Comparison of ENCODE assay signal across 8 cellular contexts in genomic region chr6:56370591-56371198, GRCh38.
DNase-seq lines count a peak whose midpoint lies in the region; ATAC-seq and TF ChIP-seq lines count a peak whose summit lies in the region.

No MANE protein-coding gene starts in this region.

- H3K36me3 ChIP-seq in breast epithelium: no peaks in the 10 kb centered on the region
- no peaks in the 10 kb centered on the region for H3K36me3 ChIP-seq in right lobe of liver
- no peaks in the 10 kb centered on the region for H3K36me3 ChIP-seq in vagina

- DNase-seq in NCI-H226 (peak; percentile 72), breast epithelium (ENCODE audit: low spot score in 2 of 2) (peak in 1 of 2 donors; percentile 76), right lobe of liver (no peak), vagina (ENCODE audit: extremely low spot score in 2 of 2) (no peak), activated gamma-delta T cell treated with Interleukin-2 at 50 U/mL for 16 hours (no peak), GM19238 (ENCODE audit: insufficient read length, low spot score) (no peak)

- H3K4me1 ChIP-seq in breast epithelium (peaks cover 5 to 8% of the 10 kb centered on the region in 2 donors), right lobe of liver (peaks cover 0 to 18% (median 9%) of the 10 kb centered on the region in 4 donors), vagina (peaks cover 52% of the 10 kb centered on the region)

- no peak for TF ChIP-seq POLR2A in breast epithelium (IDR thresholded peaks at IDR 0.05)
- no peak for TF ChIP-seq POLR2A in right lobe of liver (IDR thresholded peaks at IDR 0.05)
- TF ChIP-seq POLR2A in vagina (IDR thresholded peaks at IDR 0.05): no peak

- intact Hi-C loops in breast epithelium (cut with DNase I; ENCODE audit: low total_unique reads) (no loop called here), right lobe of liver (cut with DNase I) (no loop called here), vagina (cut with DNase I) (loop anchor here (5.0 kb wide), 1 partner anchor 177 kb away; no protein-coding TSS in a partner anchor)

- 71% methylated on average over 1 of the region's 1 CpG for WGBS in right lobe of liver (ENCODE audit: insufficient coverage, low coverage, low lambda C conversion rate, missing lambda C conversion rate)

- H3K27me3 ChIP-seq in breast epithelium: no peaks in the 10 kb centered on the region
- no peaks in the 10 kb centered on the region for H3K27me3 ChIP-seq in right lobe of liver
- no peaks in the 10 kb centered on the region for H3K27me3 ChIP-seq in vagina

- H3K27ac ChIP-seq in breast epithelium (peak overlapping the region; percentile 80 to 88), right lobe of liver (peak overlapping the region; percentile 65 to 75 (median 71)), vagina (peak overlapping the region; percentile 75)

- ATAC-seq in GM18868 (IDR thresholded peaks at IDR 0.05; ENCODE audit: unreplicated experiment): peak; percentile 89
- ATAC-seq in HG03135 (IDR thresholded peaks at IDR 0.05; ENCODE audit: unreplicated experiment): peak; percentile 77
- ATAC-seq in right lobe of liver: peak; percentile 73 to 75 (median 75)

- H3K9me3 ChIP-seq in breast epithelium (no peaks in the 10 kb centered on the region), right lobe of liver (no peaks in the 10 kb centered on the region), vagina (no peaks in the 10 kb centered on the region)

- H3K4me3 ChIP-seq in breast epithelium (peak overlapping the region in 1 of 3 donors; percentile 27), right lobe of liver (no peak overlapping the region), vagina (peak overlapping the region in 1 of 2 donors; percentile 9)

- TF ChIP-seq CTCF in breast epithelium (IDR thresholded peaks at IDR 0.05) (no peak), right lobe of liver (IDR thresholded peaks at IDR 0.05) (no peak), vagina (IDR thresholded peaks at IDR 0.05) (no peak)
